Comparison of ENCODE assay signal across 34 cellular contexts in genomic region chr5:6979061-6979460, GRCh38.
"Had no signal": no experiment of that assay in that cellular context is flagged by ENCODE, and none has a peak within 500 bp of the region (broad histone marks: within the 10 kb centered on the region; RNA-seq: fewer than 3 reads in every experiment).

No MANE protein-coding gene starts in this region.

- H3K27me3 Mint-ChIP-seq: activated CD4-positive, alpha-beta T cell treated with anti-CD3 and anti-CD28 coated beads, Interleukin-2, amount 10 ng/mL, durations not matched to agents 24 days and 14 days; activated CD8-positive, alpha-beta T cell treated with anti-CD3 and anti-CD28 coated beads for 36 hours had no signal

- H3K36me3 ChIP-seq: adrenal gland, breast epithelium, Peyer's patch, SJSA1 had no signal

- H3K9me3 Mint-ChIP-seq: activated CD4-positive, alpha-beta T cell treated with anti-CD3 and anti-CD28 coated beads, Interleukin-2, amount 10 ng/mL, durations not matched to agents 24 days and 14 days; activated CD8-positive, alpha-beta T cell treated with anti-CD3 and anti-CD28 coated beads for 36 hours; activated naive CD4-positive, alpha-beta T cell treated with anti-CD3 and anti-CD28 coated beads for 36 hours; activated T-helper 2 cell treated with anti-CD3 and anti-CD28 coated beads, Interferon-gamma antibody, Interleukin-2, Interleukin-4, amounts not matched to agents 10 μg/mL and 5 μg/mL and 100 μg/mL, durations not matched to agents 14 hours and 24 hours and 36 hours; T-helper 1 cell treated with Interleukin-12 subunit alpha and Interleukin-12 subunit beta and Interleukin-4 antibody, amounts not matched to agents 30 μg/mL and 1 μg/mL, for 36 hours; T-helper 2 cell treated with Interferon-gamma antibody and Interleukin-4, amounts not matched to agents 5 μg/mL and 100 μg/mL, for 36 hours had no signal

- FAIRE-seq: astrocyte, TTC549 had no signal

- H3K4me1 Mint-ChIP-seq: activated CD4-positive, alpha-beta T cell treated with anti-CD3 and anti-CD28 coated beads, Interleukin-2, amount 10 ng/mL, durations not matched to agents 24 days and 14 days had no signal

- H3K4me3 ChIP-seq: adrenal gland, body of pancreas, breast epithelium, Peyer's patch, SJSA1 had no signal

- H3K4me3 Mint-ChIP-seq: activated CD4-positive, alpha-beta T cell treated with anti-CD3 and anti-CD28 coated beads, Interleukin-2, amount 10 ng/mL, durations not matched to agents 24 days and 14 days; activated CD8-positive, alpha-beta T cell treated with anti-CD3 and anti-CD28 coated beads for 36 hours; activated naive CD4-positive, alpha-beta T cell treated with anti-CD3 and anti-CD28 coated beads for 36 hours; T-helper 1 cell treated with Interleukin-12 subunit alpha and Interleukin-12 subunit beta and Interleukin-4 antibody, amounts not matched to agents 30 μg/mL and 1 μg/mL, for 36 hours; T-helper 2 cell treated with Interferon-gamma antibody and Interleukin-4, amounts not matched to agents 5 μg/mL and 100 μg/mL, for 36 hours had no signal

- H3K27me3 ChIP-seq: adrenal gland, body of pancreas, Peyer's patch, SJSA1 had no signal

- DNase-seq: activated CD4-positive, alpha-beta T cell treated with anti-CD3 and anti-CD28 coated beads, Interleukin-2, amount 10 ng/mL, durations not matched to agents 24 days and 14 days; activated CD4-positive, alpha-beta T cell treated with anti-CD3 and anti-CD28 coated beads, Interleukin-2, amount 50 U/mL, for 4 hours; activated CD8-positive, alpha-beta T cell treated with anti-CD3 and anti-CD28 coated beads for 36 hours; activated gamma-delta T cell; activated naive CD4-positive, alpha-beta T cell treated with anti-CD3 and anti-CD28 coated beads for 36 hours; activated T-cell treated with anti-CD3 and anti-CD28 coated beads, Interleukin-2, amount 50 U/mL, for 1 hour; adrenal gland; body of pancreas; caudate nucleus; cerebellar nuclear complex; cortex of kidney; MM.1S; MV-4-11; NCI-H1092; NCI-H1436 treated with DMSO at 0.1 percent for 48 hours; NCI-H1694 treated with DMSO at 0.1 percent for 48 hours; NCI-H2081 treated with DMSO at 0.1 percent for 48 hours; NCI-H446; NCI-H510A treated with DMSO at 0.1 percent for 48 hours; NCI-H526 treated with DMSO at 0.1 percent for 48 hours; NK-92 treated with Interleukin-12 subunit alpha and Interleukin-12 subunit beta, amount 100 ng/mL, for 24 hours; PC-3; Peyer's patch; RPMI8226; SHP77 treated with DMSO at 0.1 percent for 48 hours; SK-N-SH had no signal

- H3K27ac Mint-ChIP-seq: activated CD4-positive, alpha-beta T cell treated with anti-CD3 and anti-CD28 coated beads, Interleukin-2, amount 10 ng/mL, durations not matched to agents 24 days and 14 days; activated CD8-positive, alpha-beta T cell treated with anti-CD3 and anti-CD28 coated beads for 36 hours; activated naive CD4-positive, alpha-beta T cell treated with anti-CD3 and anti-CD28 coated beads for 36 hours; activated naive CD4-positive, alpha-beta T cell treated with anti-CD3 and anti-CD28 coated beads, Interleukin-2, amount 50 U/mL, for 72 hours; activated T-helper 2 cell treated with anti-CD3 and anti-CD28 coated beads, Interferon-gamma antibody, Interleukin-2, Interleukin-4, amounts not matched to agents 10 μg/mL and 5 μg/mL and 100 μg/mL, durations not matched to agents 14 hours and 24 hours and 36 hours; T-helper 1 cell treated with Interleukin-12 subunit alpha and Interleukin-12 subunit beta and Interleukin-4 antibody, amounts not matched to agents 30 μg/mL and 1 μg/mL, for 36 hours; T-helper 2 cell treated with Interferon-gamma antibody and Interleukin-4, amounts not matched to agents 5 μg/mL and 100 μg/mL, for 36 hours had no signal

- H3K36me3 Mint-ChIP-seq: activated naive CD4-positive, alpha-beta T cell treated with anti-CD3 and anti-CD28 coated beads, Interleukin-2, amount 50 U/mL, for 72 hours had no signal
